15 cellular contexts compared by ENCODE assay signal in the genomic region with DNA sequence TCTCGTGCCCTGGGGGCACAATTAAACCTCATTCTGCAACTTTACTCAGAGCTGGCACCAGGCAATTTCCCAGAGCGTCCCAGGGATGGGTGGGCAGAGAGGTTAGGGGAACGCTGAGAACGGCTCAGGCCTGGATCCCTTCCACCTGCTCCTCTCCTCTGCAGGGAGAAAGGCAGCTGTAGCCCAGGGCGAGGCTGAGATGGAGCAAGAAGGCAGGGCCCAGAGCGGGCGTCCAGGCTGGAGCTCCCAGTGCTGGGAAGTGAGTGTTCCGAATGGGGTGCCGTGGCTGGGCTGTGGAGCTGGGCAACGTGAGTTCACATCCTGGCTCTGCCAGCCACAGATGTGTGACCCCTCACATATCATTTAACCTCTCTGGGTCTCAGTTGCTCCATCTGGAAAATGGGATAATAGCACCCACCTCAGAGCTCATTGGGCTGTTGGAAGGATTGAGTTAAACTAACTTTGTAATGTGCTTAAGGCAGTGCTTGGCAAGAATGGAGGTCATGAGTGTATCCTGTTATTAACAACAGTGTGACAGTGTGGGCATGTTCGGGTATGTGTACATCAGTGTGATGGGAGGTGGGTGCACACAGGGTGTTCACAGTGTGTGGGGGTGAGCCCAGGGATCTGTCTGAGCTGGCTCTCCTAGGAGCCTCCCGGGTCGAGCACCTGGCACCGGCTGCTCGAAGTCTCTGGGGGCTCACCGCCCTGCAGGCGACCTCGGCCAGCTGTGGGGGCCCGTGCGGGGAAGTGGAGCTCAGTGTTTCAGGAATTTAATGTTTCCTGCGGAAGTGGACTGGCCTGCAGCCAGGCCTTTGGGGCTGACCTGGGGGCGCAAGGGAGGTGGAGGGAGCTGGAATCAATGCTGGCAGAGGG. TPM values are rescaled to one million over a fixed set of nuclear protein-coding genes. Genes with fewer than 3 reads are reported as not detected.
DNase-seq lines count a peak whose midpoint lies in the region; ATAC-seq, FAIRE-seq and TF ChIP-seq lines count a peak whose summit lies in the region.
"Had no signal": no experiment of that assay in that cellular context is flagged by ENCODE, and none has a peak within 500 bp of the region (broad histone marks: within the 10 kb centered on the region; RNA-seq: fewer than 3 reads in every experiment).

No MANE protein-coding gene starts in this region.

- peaks cover 2 to 26% (median 4%) of the 10 kb centered on the region in 3 donors for H3K4me1 Mint-ChIP-seq in CD8-positive, alpha-beta memory T cell

- ATAC-seq in HG02938 (IDR thresholded peaks at IDR 0.05; ENCODE audit: unreplicated experiment) (no peak), GM18498 (IDR thresholded peaks at IDR 0.05; ENCODE audit: unreplicated experiment) (no peak)
- ATAC-seq: activated T-helper 17 cell treated with anti-CD3 and anti-CD28 coated beads, Interleukin-2, amount 50 U/mL, for 72 hours had no signal

- H2BK12ac ChIP-seq in H1 (ENCODE audit: low read depth, low read length) = no peak overlapping the region
- no peak overlapping the region for H2BK12ac ChIP-seq in neuronal stem cell (ENCODE audit: low read length)

- peaks cover 4% of the 10 kb centered on the region for H3K36me3 ChIP-seq in CD8-positive, alpha-beta memory T cell (ENCODE audit: insufficient read depth, low read length)
- H3K36me3 ChIP-seq in H1 (ENCODE audit: control insufficient read depth in 2 of 4, insufficient read depth in 4 of 4, low read length in 3 of 4) (peaks cover 6 to 11% (median 8%) of the 10 kb centered on the region in 4 experiments), neuronal stem cell (replicated peaks in 1 of 2; ENCODE audit: control insufficient read depth in 2 of 2, insufficient read depth in 2 of 2, low read length in 2 of 2) (peaks cover 8 to 28% of the 10 kb centered on the region in 2 donors)

- H3K9ac ChIP-seq in H1 (replicated peaks in 1 of 4; ENCODE audit: extremely low read depth in 1 of 4, low read depth in 3 of 4, low read length in 3 of 4) (no peak overlapping the region), neuronal stem cell (ENCODE audit: low read depth, low read length, poor library complexity) (no peak overlapping the region)

- H3K27me3 ChIP-seq in CD8-positive, alpha-beta memory T cell (ENCODE audit: insufficient read depth, low read length, poor library complexity, severe bottlenecking) = no peaks in the 10 kb centered on the region
- H3K27me3 ChIP-seq in H1 (replicated peaks in 1 of 4; ENCODE audit: control insufficient read depth in 3 of 4, extremely low read depth in 1 of 4, insufficient read depth in 3 of 4, low read length in 3 of 4) (peaks cover 21 to 52% (median 40%) of the 10 kb centered on the region in 4 experiments), neuronal stem cell (ENCODE audit: control insufficient read depth in 3 of 3, insufficient read depth in 3 of 3, low read depth in 1 of 3, low read length in 3 of 3) (peaks cover 0 to 45% (median 0%) of the 10 kb centered on the region in 3 experiments)

- no peak overlapping the region for H2BK20ac ChIP-seq in H1 (ENCODE audit: low read length)

- no peak overlapping the region for H3K4me3 ChIP-seq in CD8-positive, alpha-beta memory T cell (ENCODE audit: low read length)
- H3K4me3 ChIP-seq in H1 (ENCODE audit: extremely low read depth in 1 of 4, insufficient read depth in 2 of 4, low read depth in 3 of 4, low read length in 4 of 4) (no peak overlapping the region), neuronal stem cell (ENCODE audit: low read length in 2 of 2) (no peak overlapping the region)

- peaks cover 0 to 15% of the 10 kb centered on the region in 2 experiments for H4K20me1 ChIP-seq in H1 (replicated peaks in 1 of 2; ENCODE audit: control insufficient read depth in 1 of 2, insufficient read depth in 2 of 2, low read length in 2 of 2)

- H2BK15ac ChIP-seq in H1 (ENCODE audit: low read length) (peak overlapping the region; percentile 81; the same call in 1 of the 2 replicates), neuronal stem cell (ENCODE audit: low read length) (no peak overlapping the region)

- H3K27me3 Mint-ChIP-seq in CD8-positive, alpha-beta memory T cell = peaks cover 4 to 7% of the 10 kb centered on the region in 2 donors

- no peaks in the 10 kb centered on the region for H3K9me3 ChIP-seq in CD8-positive, alpha-beta memory T cell (ENCODE audit: low read length)
- H3K9me3 ChIP-seq in H1 (ENCODE audit: insufficient read depth in 2 of 2, low read depth in 1 of 2, low read length in 1 of 2) (no peaks in the 10 kb centered on the region), neuronal stem cell (replicated peaks in 1 of 2; ENCODE audit: control insufficient read depth in 2 of 2, insufficient read depth in 1 of 2, low read depth in 1 of 2, low read length in 2 of 2) (no peaks in the 10 kb centered on the region)

- 90% methylated on average over 21 of the region's 22 CpGs; no CpG with 5 or more reads in 1 of the 2 experiments for WGBS in H1 (ENCODE audit: extremely low coverage in 1 of 2, insufficient coverage in 1 of 2, insufficient read length in 1 of 2, insufficient replicate concordance in 2 of 2, low coverage in 1 of 2, low lambda C conversion rate in 2 of 2, missing lambda C conversion rate in 1 of 2), 2 experiments
- no CpG with 5 or more reads among the region's 22 CpGs for WGBS in neuronal stem cell (ENCODE audit: extremely low coverage in 2 of 2, insufficient read length in 2 of 2, insufficient replicate concordance in 1 of 2), 2 donors

- H2AK5ac ChIP-seq in H1 (ENCODE audit: low read depth, low read length) = 0 out of 2 replicates have a peak overlapping the region, but pooled peaks have one; percentile 49
- no peak overlapping the region for H2AK5ac ChIP-seq in neuronal stem cell (ENCODE audit: low read depth, low read length)

- H4K8ac ChIP-seq in H1 (ENCODE audit: extremely low read depth, insufficient read depth, low read length) (peak overlapping the region; percentile 3), neuronal stem cell (ENCODE audit: low read depth, low read length) (no peak overlapping the region)

- no peak for FAIRE-seq in H1 (lab: Jason Lieb, UNC)
- FAIRE-seq in RCC 7860 (lab: Jason Lieb, UNC) = no peak

- no peaks in the 10 kb centered on the region for H3K79me2 ChIP-seq in H1 (ENCODE audit: control insufficient read depth in 1 of 2, insufficient read depth in 2 of 2, low read length in 2 of 2)

- no peak overlapping the region for H3K23ac ChIP-seq in H1 (ENCODE audit: insufficient read length)
- peak overlapping the region; percentile 6 for H3K23ac ChIP-seq in neuronal stem cell (ENCODE audit: low read depth, low read length, poor library complexity)

- no peak for TF ChIP-seq CTCF in H1 (IDR thresholded peaks at IDR 0.05; ENCODE audit: control extremely low read depth in 1 of 3, insufficient read depth in 1 of 3, low read depth in 1 of 3, low read length in 3 of 3)

- no peak overlapping the region for H3K18ac ChIP-seq in H1 (ENCODE audit: extremely low read depth, low read length)
- H3K18ac ChIP-seq in neuronal stem cell (ENCODE audit: low read length) = peak overlapping the region; percentile 64

- no peak for TF ChIP-seq POLR2A in H1 (IDR thresholded peaks at IDR 0.05; ENCODE audit: control extremely low read depth in 1 of 2, low read depth in 2 of 2, low read length in 2 of 2)

- H3K27ac ChIP-seq in CD8-positive, alpha-beta memory T cell (ENCODE audit: low read depth, low read length) = no peak overlapping the region
- H3K27ac ChIP-seq in H1 (ENCODE audit: low read depth, low read length) (no peak overlapping the region), neuronal stem cell (replicated peaks; ENCODE audit: low read length) (no peak overlapping the region)

- TF ChIP-seq RAD21 in H1 (IDR thresholded peaks at IDR 0.05 in 1 of 2, conservative IDR thresholded peaks at IDR 0.05 in 1 of 2; ENCODE audit: low read depth in 2 of 2, low read length in 2 of 2) = no peak

- H4K5ac ChIP-seq in H1 (ENCODE audit: insufficient read length, low read depth, low read length) = no peak overlapping the region

- H3K14ac ChIP-seq in H1 (ENCODE audit: insufficient read length) (no peak overlapping the region), neuronal stem cell (ENCODE audit: low read length) (no peak overlapping the region)

- H3K4me2 ChIP-seq in H1 (ENCODE audit: insufficient read depth in 1 of 2, low read depth in 2 of 2, low read length in 2 of 2) = no peak overlapping the region
- H3K4me2 ChIP-seq in neuronal stem cell (ENCODE audit: insufficient read depth, low read length, poor library complexity, severe bottlenecking) = no peak overlapping the region

- CTCF ChIA-PET in CD8-positive, alpha-beta memory T cell (lab: Charles Lee) = interaction anchor here (0.5 to 4.9 kb wide), 14 partner anchors 14 to 329 kb away, joined by 3 to 64 read pairs (median 4); a partner anchor contains a TSS
- CTCF ChIA-PET in H1 (lab: Charles Lee; ENCODE audit: partially characterized antibody) = interaction anchor here (0.5 to 6.8 kb wide), 38 partner anchors 8 to 687 kb away, joined by 3 to 171 read pairs (median 6); a partner anchor contains a TSS

- H3K4me1 ChIP-seq in CD8-positive, alpha-beta memory T cell (ENCODE audit: insufficient read depth, low read length) = peaks cover 7% of the 10 kb centered on the region
- H3K4me1 ChIP-seq in H1 (replicated peaks in 1 of 4; ENCODE audit: control insufficient read depth in 3 of 4, insufficient read depth in 4 of 4, low read length in 3 of 4) = peaks cover 2 to 26% (median 12%) of the 10 kb centered on the region in 4 experiments; a peak in 6 of 7 replicates
- H3K4me1 ChIP-seq in neuronal stem cell (ENCODE audit: control insufficient read depth in 2 of 2, insufficient read depth in 1 of 2, low read depth in 1 of 2, low read length in 2 of 2) = peaks cover 2 to 20% of the 10 kb centered on the region in 2 donors

- H2AFZ ChIP-seq in H1 (ENCODE audit: low read length) (no peak overlapping the region), neuronal stem cell (ENCODE audit: low read length) (no peak overlapping the region)

- no peaks in the 10 kb centered on the region for H3K9me3 Mint-ChIP-seq in CD8-positive, alpha-beta memory T cell
- H3K9me3 Mint-ChIP-seq: activated T-helper 17 cell treated with anti-CD3 and anti-CD28 coated beads, Interleukin-2, amount 50 U/mL, for 72 hours had no signal

- H3K56ac ChIP-seq in H1 (replicated peaks; ENCODE audit: insufficient read length, low read depth, low read length) = no peak overlapping the region

- peak overlapping the region in 3 of 8 donors; percentile 4 to 20 (median 16) for H3K27ac Mint-ChIP-seq in CD8-positive, alpha-beta memory T cell
- H3K27ac Mint-ChIP-seq: activated T-helper 17 cell treated with anti-CD3 and anti-CD28 coated beads, Interleukin-2, amount 50 U/mL, for 72 hours had no signal

- H4K91ac ChIP-seq in H1 (replicated peaks; ENCODE audit: insufficient read length, low read length) (no peak overlapping the region), neuronal stem cell (ENCODE audit: low read depth, low read length, poor library complexity) (no peak overlapping the region)

- TF ChIP-seq EP300 in H1 (IDR thresholded peaks at IDR 0.05; ENCODE audit: borderline replicate concordance in 1 of 2, low read depth in 2 of 2, low read length in 2 of 2) = no peak

- DNase-seq in CD8-positive, alpha-beta memory T cell = no peak
- DNase-seq in NCI-H2171 (lab: John Stamatoyannopoulos, UW) (peak; percentile 35), H1 (ENCODE audit: low read depth in 1 of 2, low spot score in 2 of 2) (no peak), neuronal stem cell (ENCODE audit: low spot score) (no peak), SIG-M5 treated with dmso at 0.1 percent for 504 hours (lab: John Stamatoyannopoulos, UW; ENCODE audit: unreplicated experiment) (no peak), RCC 7860 (ENCODE audit: low spot score) (no peak)
- DNase-seq: activated CD4-positive, alpha-beta T cell treated with anti-CD3 and anti-CD28 coated beads for 48 hours; islet precursor cell; NCI-H345; occipital lobe; SHP77 treated with DMSO at 0.1 percent for 48 hours; stimulated activated CD4-positive, alpha-beta T cell treated with anti-CD3 and anti-CD28 coated beads, Interleukin-2, amount 100 ng/mL, for 48 hours had no signal

- H3K4me3 Mint-ChIP-seq in CD8-positive, alpha-beta memory T cell = peak overlapping the region; percentile 16 to 70 (median 24)
- H3K4me3 Mint-ChIP-seq: activated T-helper 17 cell treated with anti-CD3 and anti-CD28 coated beads, Interleukin-2, amount 50 U/mL, for 72 hours had no signal

- no peaks in the 10 kb centered on the region for H3K79me1 ChIP-seq in H1 (ENCODE audit: low read depth, low read length)
- H3K79me1 ChIP-seq in neuronal stem cell (ENCODE audit: low read depth, low read length) = peaks cover 8% of the 10 kb centered on the region

- H3K4ac ChIP-seq in H1 (replicated peaks; ENCODE audit: insufficient read length, low read depth, low read length) (no peak overlapping the region), neuronal stem cell (ENCODE audit: low read length) (no peak overlapping the region)

- H2BK5ac ChIP-seq in H1 (ENCODE audit: low read depth, low read length) (no peak overlapping the region), neuronal stem cell (ENCODE audit: low read length) (no peak overlapping the region)

- POLR2A ChIA-PET in CD8-positive, alpha-beta memory T cell (lab: Charles Lee) = interaction anchor here (0.6 to 1.1 kb wide), 2 partner anchors 16 to 120 kb away, joined by 3 read pairs; a partner anchor contains a TSS
- POLR2A ChIA-PET in H1 (lab: Charles Lee; ENCODE audit: partially characterized antibody) = interaction anchor here (0.8 to 5.1 kb wide), 12 partner anchors 10 to 183 kb away, joined by 3 to 46 read pairs (median 3); a partner anchor contains a TSS

- peaks cover 18% of the 10 kb centered on the region; the same call in 1 of the 2 replicates for H3K23me2 ChIP-seq in H1 (ENCODE audit: low read depth, low read length)

- H3K36me3 Mint-ChIP-seq in CD8-positive, alpha-beta memory T cell = peaks cover 0 to 16% (median 0%) of the 10 kb centered on the region in 3 donors

- H2BK120ac ChIP-seq in H1 (replicated peaks; ENCODE audit: low read depth, low read length) (no peak overlapping the region), neuronal stem cell (ENCODE audit: low read depth, low read length) (no peak overlapping the region)

RNA-seq across cellular contexts. Expression of a gene that starts 15.6 kb away (rescaled TPM):
- total RNA-seq in CD8-positive, alpha-beta memory T cell = 10 to 100 TPM; 75.8 to 85.0 TPM
- polyA plus RNA-seq in CD8-positive, alpha-beta memory T cell = 135 TPM
- total RNA-seq in H1 (2021; fragmentation: NEBNext Ultra II Directional; extraction: Animal tissue kit (Norgen Biotek cat#: 25700)) = 110 and 112 TPM in 2 replicates
- polyA plus RNA-seq in H1 (2011; rRNA removed) = 274 and 348 TPM in 2 replicates
- polyA plus RNA-seq in H1 (2011; cell fraction: cytosol; rRNA removed) = 214 TPM
- polyA plus RNA-seq in H1 (2011; cell fraction: nucleus; rRNA removed) = 408 TPM
- 116 to 162 TPM (median 150 TPM) in 4 replicates for polyA plus RNA-seq in H1 (2012, experiment 1 of 2)
- 177 TPM for polyA plus RNA-seq in H1 (2012, experiment 2 of 2)
- 88.3 TPM for polyA plus RNA-seq in H1 (2013, experiment 1 of 2)
- polyA plus RNA-seq in H1 (2013, experiment 2 of 2) = 81.7 TPM
- polyA minus RNA-seq in H1 (2011; rRNA and poly(A)+ RNA removed) = 105 and 113 TPM in 2 replicates
- 71.3 TPM for polyA minus RNA-seq in H1 (2011; cell fraction: cytosol; rRNA and poly(A)+ RNA removed)
- polyA minus RNA-seq in H1 (2011; cell fraction: nucleus; rRNA and poly(A)+ RNA removed) = 57.0 TPM
- 92.2 TPM for polyA plus RNA-seq in neuronal stem cell (2013, experiment 1 of 2)
- polyA plus RNA-seq in neuronal stem cell (2013, experiment 2 of 2) = 90.4 TPM

RNA-seq across cellular contexts. Expression of a gene that starts 27.4 kb away (rescaled TPM):
- total RNA-seq in CD8-positive, alpha-beta memory T cell = 100 to 1,000 TPM; 373 to 424 TPM
- 388 TPM for polyA plus RNA-seq in CD8-positive, alpha-beta memory T cell
- 365 and 413 TPM in 2 replicates for total RNA-seq in H1 (2021; fragmentation: NEBNext Ultra II Directional; extraction: Animal tissue kit (Norgen Biotek cat#: 25700))
- 1,720 and 2,058 TPM in 2 replicates for polyA plus RNA-seq in H1 (2011; rRNA removed)
- polyA plus RNA-seq in H1 (2011; cell fraction: cytosol; rRNA removed) = 801 TPM
- 895 TPM for polyA plus RNA-seq in H1 (2011; cell fraction: nucleus; rRNA removed)
- 439 to 800 TPM (median 741 TPM) in 4 replicates for polyA plus RNA-seq in H1 (2012, experiment 1 of 2)
- polyA plus RNA-seq in H1 (2012, experiment 2 of 2) = 1,693 TPM
- polyA plus RNA-seq in H1 (2013, experiment 1 of 2) = 891 TPM
- 816 TPM for polyA plus RNA-seq in H1 (2013, experiment 2 of 2)
- polyA minus RNA-seq in H1 (2011; rRNA and poly(A)+ RNA removed) = 145 and 160 TPM in 2 replicates
- 241 TPM for polyA minus RNA-seq in H1 (2011; cell fraction: cytosol; rRNA and poly(A)+ RNA removed)
- polyA minus RNA-seq in H1 (2011; cell fraction: nucleus; rRNA and poly(A)+ RNA removed) = 152 TPM
- 465 TPM for polyA plus RNA-seq in neuronal stem cell (2013, experiment 1 of 2)
- polyA plus RNA-seq in neuronal stem cell (2013, experiment 2 of 2) = 460 TPM

RNA-seq across cellular contexts. Expression of a gene that starts 33.9 kb away (rescaled TPM):
- not detected for total RNA-seq in CD8-positive, alpha-beta memory T cell
- polyA plus RNA-seq in CD8-positive, alpha-beta memory T cell = not detected
- total RNA-seq in H1 (2021; fragmentation: NEBNext Ultra II Directional; extraction: Animal tissue kit (Norgen Biotek cat#: 25700)) = 0.28 and 0.42 TPM in 2 replicates
- polyA plus RNA-seq in H1 (2011; rRNA removed) = 0.14 and 0.20 TPM in 2 replicates
- 0.10 TPM for polyA plus RNA-seq in H1 (2011; cell fraction: cytosol; rRNA removed)
- polyA plus RNA-seq in H1 (2011; cell fraction: nucleus; rRNA removed) = 0.19 TPM
- polyA plus RNA-seq in H1 (2012, experiment 1 of 2) = 0.30 to 0.89 TPM (median 0.74 TPM) in 4 replicates
- polyA plus RNA-seq in H1 (2012, experiment 2 of 2) = 0.17 TPM
- 0.61 TPM for polyA plus RNA-seq in H1 (2013, experiment 1 of 2)
- polyA plus RNA-seq in H1 (2013, experiment 2 of 2) = 0.59 TPM
- 0.16 and 0.20 TPM in 2 replicates for polyA minus RNA-seq in H1 (2011; rRNA and poly(A)+ RNA removed)
- polyA minus RNA-seq in H1 (2011; cell fraction: cytosol; rRNA and poly(A)+ RNA removed) = 0.29 TPM
- not detected for polyA minus RNA-seq in H1 (2011; cell fraction: nucleus; rRNA and poly(A)+ RNA removed)
- 0.88 TPM for polyA plus RNA-seq in neuronal stem cell (2013, experiment 1 of 2)
- 0.94 TPM for polyA plus RNA-seq in neuronal stem cell (2013, experiment 2 of 2)
- total RNA-seq: activated T-helper 17 cell treated with anti-CD3 and anti-CD28 coated beads, Interleukin-2, amount 50 U/mL, for 72 hours had no signal
